Comparison of ENCODE assay signal across 19 cellular contexts in genomic region chr9:38142201-38142600, GRCh38.
DNase-seq lines count a peak whose midpoint lies in the region; ATAC-seq and TF ChIP-seq lines count a peak whose summit lies in the region.
"Had no signal": no experiment of that assay in that cellular context is flagged by ENCODE, and none has a peak within 500 bp of the region (broad histone marks: within the 10 kb centered on the region; RNA-seq: fewer than 3 reads in every experiment).

No MANE protein-coding gene starts in this region.

- no peaks in the 10 kb centered on the region for H3K9me3 ChIP-seq in mesodermal cell (ENCODE audit: control insufficient read depth, low read length)
- H3K9me3 ChIP-seq in CD4-positive, alpha-beta memory T cell (ENCODE audit: control insufficient read depth in 1 of 2, low read length in 2 of 2): no peaks in the 10 kb centered on the region
- H3K9me3 ChIP-seq: body of pancreas, transverse colon had no signal

- intact Hi-C loops in CD4-positive, alpha-beta memory T cell (cut with micrococcal nuclease): no loop called here

- peaks cover 3% of the 10 kb centered on the region for H3K27me3 Mint-ChIP-seq in chondrocyte (ENCODE audit: low read depth)
- H3K27me3 Mint-ChIP-seq in CD4-positive, alpha-beta memory T cell: peaks cover 23% of the 10 kb centered on the region in 2 donors

- H3K27me3 ChIP-seq in CD4-positive, alpha-beta memory T cell (ENCODE audit: insufficient read depth, low read length): peaks cover 7% of the 10 kb centered on the region
- H3K27me3 ChIP-seq: BLaER1 treated with 17β-estradiol and CSF1 and Interleukin-3, amounts not matched to agents 10 nM and 100 nM; body of pancreas had no signal

- no peaks in the 10 kb centered on the region for H3K36me3 Mint-ChIP-seq in chondrocyte (ENCODE audit: low read depth)
- H3K36me3 Mint-ChIP-seq in CD4-positive, alpha-beta memory T cell: no peaks in the 10 kb centered on the region
- H3K36me3 Mint-ChIP-seq: naive thymus-derived CD8-positive, alpha-beta T cell had no signal

- H3K27ac ChIP-seq in mesodermal cell (ENCODE audit: low read depth, low read length, severe bottlenecking): peak overlapping the region; percentile 76
- no peak overlapping the region for H3K27ac ChIP-seq in CD4-positive, alpha-beta memory T cell (ENCODE audit: low read depth, low read length)
- H3K27ac ChIP-seq: BLaER1 treated with 17β-estradiol and CSF1 and Interleukin-3, amounts not matched to agents 10 nM and 100 nM; body of pancreas; transverse colon had no signal

- no peak overlapping the region for H3K4me3 Mint-ChIP-seq in chondrocyte (ENCODE audit: unreplicated experiment)
- no peak overlapping the region for H3K4me3 Mint-ChIP-seq in CD4-positive, alpha-beta memory T cell
- H3K4me3 Mint-ChIP-seq: activated CD8-positive, alpha-beta T cell treated with anti-CD3 and anti-CD28 coated beads, Interleukin-2, amount 10 ng/mL, durations not matched to agents 7 days and 5 days; naive thymus-derived CD8-positive, alpha-beta T cell had no signal

- H3K9me3 Mint-ChIP-seq in chondrocyte (ENCODE audit: low read depth): no peaks in the 10 kb centered on the region
- H3K9me3 Mint-ChIP-seq in CD4-positive, alpha-beta memory T cell: no peaks in the 10 kb centered on the region

- H3K4me1 ChIP-seq in mesodermal cell (ENCODE audit: control insufficient read depth, insufficient read depth, low read length, poor library complexity, severe bottlenecking): peaks cover 22% of the 10 kb centered on the region
- no peaks in the 10 kb centered on the region for H3K4me1 ChIP-seq in CD4-positive, alpha-beta memory T cell (ENCODE audit: insufficient read depth, low read length)
- H3K4me1 ChIP-seq: transverse colon had no signal

- POLR2A ChIA-PET in CD4-positive, alpha-beta memory T cell (lab: Charles Lee; ENCODE audit: partially characterized antibody): no interaction called here

- peak; percentile 43 for DNase-seq in AG08396 (ENCODE audit: low spot score)
- peak; percentile 41 for DNase-seq in HS-5 (ENCODE audit: low read depth)
- no peak for DNase-seq in chondrocyte (ENCODE audit: low spot score)
- DNase-seq in activated CD4-positive, alpha-beta T cell treated with anti-CD3 and anti-CD28 coated beads, Interleukin-2, amount 50 U/mL, for 1 hour: no peak
- no peak for DNase-seq in CD4-positive, alpha-beta memory T cell
- no peak for DNase-seq in ureter (ENCODE audit: low spot score)
- DNase-seq: activated CD8-positive, alpha-beta T cell treated with anti-CD3 and anti-CD28 coated beads, Interleukin-2, amount 10 ng/mL, durations not matched to agents 7 days and 5 days; body of pancreas; effector CD8-positive, alpha-beta T cell; KBM-7; naive thymus-derived CD8-positive, alpha-beta T cell; NCI-H1436; NCI-H526; retina; stimulated activated CD4-positive, alpha-beta T cell treated with anti-CD3 and anti-CD28 coated beads, Interleukin-4, amount 100 ng/mL, for 24 hours; transverse colon had no signal

- peak overlapping the region; percentile 61 for H3K27ac Mint-ChIP-seq in chondrocyte (ENCODE audit: unreplicated experiment)
- H3K27ac Mint-ChIP-seq in CD4-positive, alpha-beta memory T cell: no peak overlapping the region
- H3K27ac Mint-ChIP-seq: activated CD8-positive, alpha-beta T cell treated with anti-CD3 and anti-CD28 coated beads, Interleukin-2, amount 10 ng/mL, durations not matched to agents 7 days and 5 days had no signal

- CTCF ChIA-PET in CD4-positive, alpha-beta memory T cell (lab: Charles Lee; ENCODE audit: partially characterized antibody): interaction anchor here (0.8 kb wide), 1 partner anchor 13 kb away, joined by 3 read pairs; no protein-coding TSS in a partner anchor

- H3K4me3 ChIP-seq in mesodermal cell (ENCODE audit: extremely low read depth, insufficient read depth, low read length, poor library complexity, severe bottlenecking): no peak overlapping the region
- H3K4me3 ChIP-seq in CD4-positive, alpha-beta memory T cell (ENCODE audit: low read length in 2 of 2): no peak overlapping the region
- H3K4me3 ChIP-seq: BLaER1 treated with 17β-estradiol and CSF1 and Interleukin-3, amounts not matched to agents 10 nM and 100 nM; body of pancreas; transverse colon had no signal

- H3K36me3 ChIP-seq in mesodermal cell (ENCODE audit: control insufficient read depth, insufficient read depth, low read length): no peaks in the 10 kb centered on the region
- H3K36me3 ChIP-seq in CD4-positive, alpha-beta memory T cell (ENCODE audit: insufficient read depth, low read length): no peaks in the 10 kb centered on the region
- H3K36me3 ChIP-seq: BLaER1 treated with 17β-estradiol and CSF1 and Interleukin-3, amounts not matched to agents 10 nM and 100 nM; transverse colon had no signal

- peaks cover 26% of the 10 kb centered on the region for H3K4me1 Mint-ChIP-seq in chondrocyte (ENCODE audit: low read depth)
- H3K4me1 Mint-ChIP-seq in CD4-positive, alpha-beta memory T cell: no peaks in the 10 kb centered on the region
- H3K4me1 Mint-ChIP-seq: naive thymus-derived CD8-positive, alpha-beta T cell had no signal

- TF ChIP-seq CTCF in chondrocyte (IDR thresholded peaks at IDR 0.05): no peak

- ATAC-seq in GM18861 (IDR thresholded peaks at IDR 0.05; ENCODE audit: unreplicated experiment): no peak
- ATAC-seq: activated CD8-positive, alpha-beta T cell treated with anti-CD3 and anti-CD28 coated beads, Interleukin-2, amount 10 ng/mL, durations not matched to agents 7 days and 5 days; body of pancreas; naive thymus-derived CD8-positive, alpha-beta T cell had no signal

Comparison
In these comparisons a context has a peak if more than half of its experiments do, and no peak if none do; other contexts are left out.
1. DNase-seq: peak in AG08396 (single experiment) and HS-5 (single experiment); none in chondrocyte (single experiment), activated CD4-positive, alpha-beta T cell treated with anti-CD3 and anti-CD28 coated beads, Interleukin-2, amount 50 U/mL, for 1 hour (single experiment), CD4-positive, alpha-beta memory T cell (0 of 5) and ureter (single experiment).